22 cellular contexts compared by ENCODE assay signal in genomic region chr6:34979994-34980393, GRCh38.
DNase-seq lines count a peak whose midpoint lies in the region; ATAC-seq, FAIRE-seq and TF ChIP-seq lines count a peak whose summit lies in the region.
"Had no signal": no experiment of that assay in that cellular context is flagged by ENCODE, and none has a peak within 500 bp of the region (broad histone marks: within the 10 kb centered on the region; RNA-seq: fewer than 3 reads in every experiment).

No MANE protein-coding gene starts in this region.

- H3K9me3 ChIP-seq in Loucy (ENCODE audit: insufficient read depth, low read depth, low read length) = no peaks in the 10 kb centered on the region
- no peaks in the 10 kb centered on the region for H3K9me3 ChIP-seq in heart right ventricle
- no peaks in the 10 kb centered on the region for H3K9me3 ChIP-seq in Peyer's patch
- H3K9me3 ChIP-seq: BE2C had no signal

- H3K4me1 ChIP-seq in Loucy (ENCODE audit: insufficient read depth, low read length, poor library complexity, severe bottlenecking) (peaks cover 23% of the 10 kb centered on the region), heart right ventricle (peaks cover 0 to 32% (median 12%) of the 10 kb centered on the region in 9 donors), Peyer's patch (no peaks in the 10 kb centered on the region)
- H3K4me1 ChIP-seq: BE2C had no signal

- peak overlapping the region; percentile 34 for H3K4me3 ChIP-seq in Loucy (ENCODE audit: low read length, poor library complexity, severe bottlenecking)
- no peak overlapping the region for H3K4me3 ChIP-seq in heart right ventricle
- H3K4me3 ChIP-seq in Peyer's patch = no peak overlapping the region
- H3K4me3 ChIP-seq: GM12878, GM23248 had no signal

- TF ChIP-seq POLR2A in Peyer's patch (IDR thresholded peaks at IDR 0.05) = no peak

- no peaks in the 10 kb centered on the region for H3F3A ChIP-seq in Loucy (ENCODE audit: low read depth)

- no peak for FAIRE-seq in frontal cortex (lab: Jason Lieb, UNC)
- FAIRE-seq: A204.1, GM12878, GM19239 had no signal

- whole genome bisulfite sequencing in heart right ventricle, 2 donors = 47 to 65% methylated on average over 3 of the region's 3 CpGs

- H3K79me2 ChIP-seq in Loucy (ENCODE audit: insufficient read depth, low read length) = no peaks in the 10 kb centered on the region

- H3K9ac ChIP-seq in Loucy (ENCODE audit: low read depth, low read length, poor library complexity, severe bottlenecking) = peak overlapping the region; percentile 57
- H3K9ac ChIP-seq: GM23248 had no signal

- no peak overlapping the region for H2AFZ ChIP-seq in Loucy (ENCODE audit: low read length)
- H2AFZ ChIP-seq: GM23248 had no signal

- peak overlapping the region; percentile 66 for H3K4me2 ChIP-seq in Loucy (ENCODE audit: low read depth, low read length, poor library complexity, severe bottlenecking)

- peaks cover 16% of the 10 kb centered on the region; the same call in 1 of the 2 replicates for H3K36me3 ChIP-seq in Loucy (ENCODE audit: insufficient read depth, low read length)
- H3K36me3 ChIP-seq in heart right ventricle = peaks cover 0 to 47% (median 10%) of the 10 kb centered on the region in 9 donors
- H3K36me3 ChIP-seq in Peyer's patch = peaks cover 0 to 39% (median 0%) of the 10 kb centered on the region in 3 donors
- H3K36me3 ChIP-seq: BE2C had no signal

- H3K27me3 ChIP-seq in Loucy (ENCODE audit: insufficient read depth, low read length, poor library complexity, severe bottlenecking) (no peaks in the 10 kb centered on the region), heart right ventricle (no peaks in the 10 kb centered on the region), Peyer's patch (no peaks in the 10 kb centered on the region)
- H3K27me3 ChIP-seq: BE2C had no signal

- peak in 7 of 8 donors; percentile 46 to 82 (median 72) for ATAC-seq in heart right ventricle
- ATAC-seq in GM21381 (IDR thresholded peaks at IDR 0.05; ENCODE audit: unreplicated experiment) = no peak
- ATAC-seq: GM12878 had no signal

- H3K27ac ChIP-seq in heart right ventricle (peak overlapping the region in 6 of 10 donors; percentile 1 to 59 (median 21)), Peyer's patch (no peak overlapping the region)
- H3K27ac ChIP-seq: GM23248, HL-60 had no signal

- intact Hi-C loops in heart right ventricle (cut with DNase I) = loop anchor here in 6 of 10 donors (5.0 to 10.0 kb wide), 7 partner anchors 85 to 785 kb away; partner anchors contain the start of genes ANKS1A (in 1 of the 6) and TAF11 (in 1 of the 6)

- no peak for TF ChIP-seq CTCF in Loucy (conservative IDR thresholded peaks at IDR 0.05; ENCODE audit: low read length)
- no peak for TF ChIP-seq CTCF in heart right ventricle (IDR thresholded peaks at IDR 0.05)
- no peak for TF ChIP-seq CTCF in Peyer's patch (IDR thresholded peaks at IDR 0.05)

- DNase-seq in heart right ventricle (peak in 1 of 2 donors; percentile 23), myocyte (ENCODE audit: low read depth) (peak; percentile 43), Peyer's patch (no peak), frontal cortex (ENCODE audit: low spot score in 2 of 2) (no peak)
- DNase-seq: ACHN; BE2C; C1 segment of cervical spinal cord; CD4-positive, CD25-positive, alpha-beta regulatory T cell; CD8-positive, alpha-beta memory T cell; COR-L47; DMS 273 treated with DMSO at 0.1 percent for 48 hours; DMS53; DND-41; EL; GM23248; HCEC 1CT had no signal

- H3K9me2 ChIP-seq in Loucy (replicated peaks; ENCODE audit: low read depth, low read length) = no peaks in the 10 kb centered on the region

- no peaks in the 10 kb centered on the region for H4K20me1 ChIP-seq in Loucy (ENCODE audit: insufficient read depth, low read length, poor library complexity, severe bottlenecking)

Comparison
In these comparisons a context has a peak if more than half of its experiments do, and no peak if none do; other contexts are left out.
1. H3K27ac ChIP-seq: peak in heart right ventricle (6 of 10); none in Peyer's patch (0 of 4).